ENCODE assay signal across 8 cellular contexts in genomic region chr2:227106845-227107759, GRCh38. TPM values are rescaled to one million over a fixed set of nuclear protein-coding genes. Genes with fewer than 3 reads are reported as not detected.
A peak's percentile ranks its signal among the peaks of the same experiment; 100 is the strongest.
DNase-seq lines count a peak whose midpoint lies in the region; ATAC-seq and TF ChIP-seq lines count a peak whose summit lies in the region.

No MANE protein-coding gene starts in this region.

- H3K4me2 ChIP-seq in fibroblast of lung (ENCODE audit: extremely low read depth, insufficient read depth, low read length), result no peak overlapping the region

- H3K9me3 Mint-ChIP-seq in WTC11 (no peaks in the 10 kb centered on the region), neural crest cell (no peaks in the 10 kb centered on the region)

- H3K36me3 Mint-ChIP-seq in WTC11, result no peaks in the 10 kb centered on the region
- H3K36me3 Mint-ChIP-seq in neural crest cell (ENCODE audit: low read depth), result no peaks in the 10 kb centered on the region

- POLR2A ChIA-PET in WTC11 (lab: Charles Lee), result interaction anchor here (0.7 kb wide), 1 partner anchor 1439 kb away, joined by 5 read pairs; no protein-coding TSS in a partner anchor

- H3K27ac Mint-ChIP-seq in WTC11 (peak overlapping the region; percentile 78), neural crest cell (ENCODE audit: unreplicated experiment) (no peak overlapping the region)

- TF ChIP-seq CTCF in WTC11 (IDR thresholded peaks at IDR 0.05), result peak; percentile 57
- peak; percentile 85 to 95 for TF ChIP-seq CTCF in fibroblast of lung (conservative IDR thresholded peaks at IDR 0.05 in 1 of 2, IDR thresholded peaks at IDR 0.05 in 1 of 2; ENCODE audit: low read depth in 1 of 2, low read length in 2 of 2)
- TF ChIP-seq CTCF in neural crest cell (conservative IDR thresholded peaks at IDR 0.05), result peak; percentile 87

- no peaks in the 10 kb centered on the region for H3K27me3 ChIP-seq in fibroblast of lung (ENCODE audit: control insufficient read depth, insufficient read depth, low read length)

- H2AFZ ChIP-seq in fibroblast of lung (ENCODE audit: low read length), result no peak overlapping the region

- H3K4me3 ChIP-seq in fibroblast of lung (replicated peaks in 1 of 4; ENCODE audit: control extremely low read depth in 1 of 4, insufficient read depth in 1 of 4, low read depth in 3 of 4, low read length in 4 of 4), result no peak overlapping the region

- H3K9me3 ChIP-seq in fibroblast of lung (ENCODE audit: control insufficient read depth, insufficient read depth, low read depth, low read length), result no peaks in the 10 kb centered on the region

- no peaks in the 10 kb centered on the region for H3K4me1 ChIP-seq in fibroblast of lung (ENCODE audit: control insufficient read depth, extremely low read depth, insufficient read depth, low read length)

- ATAC-seq in HG02759 (IDR thresholded peaks at IDR 0.05; ENCODE audit: unreplicated experiment), result peak; percentile 90
- ATAC-seq in WTC11, result peak; percentile 92
- ATAC-seq in HG02970 (IDR thresholded peaks at IDR 0.05; ENCODE audit: low FRiP score, unreplicated experiment), result no peak

- H3K27ac ChIP-seq in fibroblast of lung (ENCODE audit: insufficient read depth, low read length), result no peak overlapping the region

- H3K36me3 ChIP-seq in fibroblast of lung (ENCODE audit: control insufficient read depth, insufficient read depth, low read length), result no peaks in the 10 kb centered on the region

- peak; percentile 4 to 17 for DNase-seq in activated CD4-positive, alpha-beta T cell treated with anti-CD3 and anti-CD28 coated beads for 24 hours (ENCODE audit: low read depth in 2 of 2)
- DNase-seq in activated CD4-positive, alpha-beta T cell treated with anti-CD3 and anti-CD28 coated beads for 1 hour, result no peak
- DNase-seq in NCI-H2171 (lab: John Stamatoyannopoulos, UW) (peak; percentile 25), WTC11 (ENCODE audit: low spot score) (peak; percentile 69), fibroblast of lung (ENCODE audit: low read depth in 2 of 2) (peak; percentile 52 to 83), neural crest cell (ENCODE audit: low read depth, low spot score) (peak; percentile 59)

- no peak overlapping the region for H3K9ac ChIP-seq in fibroblast of lung (ENCODE audit: insufficient read depth, low read length)

- CTCF ChIA-PET in WTC11 (lab: Charles Lee), result interaction anchor here (0.7 to 2.0 kb wide), 2 partner anchors 74 to 655 kb away, joined by 4 to 11 read pairs; no protein-coding TSS in a partner anchor

- H4K20me1 ChIP-seq in fibroblast of lung (ENCODE audit: control insufficient read depth, extremely low read depth, insufficient read depth, low read length), result no peaks in the 10 kb centered on the region

- H3K79me2 ChIP-seq in fibroblast of lung (ENCODE audit: control insufficient read depth, insufficient read depth, low read length), result no peaks in the 10 kb centered on the region

- H3K4me3 Mint-ChIP-seq in WTC11, result no peak overlapping the region
- no peak overlapping the region for H3K4me3 Mint-ChIP-seq in neural crest cell

- H3K4me1 Mint-ChIP-seq in WTC11 (peaks cover 6% of the 10 kb centered on the region), neural crest cell (no peaks in the 10 kb centered on the region)

- H3K27me3 Mint-ChIP-seq in WTC11 (ENCODE audit: low read depth) (no peaks in the 10 kb centered on the region), neural crest cell (ENCODE audit: low read depth) (no peaks in the 10 kb centered on the region)

TF ChIP-seq in WTC11, 78 proteins besides CTCF, POLR2A, EP300 and RAD21:
- TF ChIP-seq HMGXB4 (CRISPR knock-in tag; IDR thresholded peaks at IDR 0.05) (no peak), NFYB (CRISPR knock-in tag; conservative IDR thresholded peaks at IDR 0.05; ENCODE audit: low read depth) (no peak), ZNF425 (CRISPR knock-in tag; conservative IDR thresholded peaks at IDR 0.05) (no peak), ATF1 (CRISPR knock-in tag; IDR thresholded peaks at IDR 0.05) (no peak), ERG (CRISPR knock-in tag; IDR thresholded peaks at IDR 0.05) (no peak), NFATC4 (CRISPR knock-in tag; IDR thresholded peaks at IDR 0.05) (no peak), GABPB1 (CRISPR knock-in tag; IDR thresholded peaks at IDR 0.05) (peak; percentile 34; the same call in 1 of the 2 replicates)

RNA-seq across cellular contexts. Expression of gene COL4A4, which starts 56.9 kb away (rescaled TPM):
- total RNA-seq in WTC11 (2021) (1.9 to 3.1 TPM (median 1.9 TPM) in 3 replicates), fibroblast of lung (0.17 and 0.51 TPM in 2 replicates), neural crest cell (0.16 and 0.19 TPM in 2 replicates)
- 0.07 and 0.76 TPM in 2 replicates for polyA plus RNA-seq in fibroblast of lung
- 0.06 and 0.57 TPM in 2 replicates for polyA plus RNA-seq in fibroblast of lung (2012)
- polyA minus RNA-seq in fibroblast of lung (ENCODE audit: low replicate concordance), result 0.11 and 0.71 TPM in 2 replicates

RNA-seq across cellular contexts. Expression of gene COL4A3, which starts 57.3 kb away (rescaled TPM):
- total RNA-seq in WTC11 (2021), result 0.53 to 1.1 TPM (median 0.90 TPM) in 3 replicates
- total RNA-seq in fibroblast of lung, result 0.26 and 0.33 TPM in 2 replicates
- polyA plus RNA-seq in fibroblast of lung, result 0.05 and 0.12 TPM in 2 replicates
- 0.16 TPM in 1 of 2 replicates, not detected in the other for polyA plus RNA-seq in fibroblast of lung (2012)
- not detected in 2 replicates for polyA minus RNA-seq in fibroblast of lung (ENCODE audit: low replicate concordance)
- total RNA-seq in neural crest cell, result not detected in 2 replicates
